In genomic region chr15:45910671-45911070, GRCh38 we compare ENCODE assay signal across 9 cellular contexts.
"Had no signal": no experiment of that assay in that cellular context is flagged by ENCODE, and none has a peak within 500 bp of the region (broad histone marks: within the 10 kb centered on the region; RNA-seq: fewer than 3 reads in every experiment).

No MANE protein-coding gene starts in this region.

- ATAC-seq: GM23338, HCT116, HepG2 had no signal

- DNase-seq: H7, HFFc6, KBM-7 had no signal

- H3K4me3 ChIP-seq: GM23338, HAP-1 had no signal

- H3K4me1 ChIP-seq: HAP-1 had no signal

- H3K9me3 ChIP-seq: HAP-1 had no signal

- H3K36me3 ChIP-seq: HAP-1 had no signal

- H2AFZ ChIP-seq: GM23338 had no signal

- FAIRE-seq: H1, HepG2 had no signal

- H3K27ac ChIP-seq: HL-60 had no signal
